Comparison of ENCODE assay signal across 16 cellular contexts in the genomic region with DNA sequence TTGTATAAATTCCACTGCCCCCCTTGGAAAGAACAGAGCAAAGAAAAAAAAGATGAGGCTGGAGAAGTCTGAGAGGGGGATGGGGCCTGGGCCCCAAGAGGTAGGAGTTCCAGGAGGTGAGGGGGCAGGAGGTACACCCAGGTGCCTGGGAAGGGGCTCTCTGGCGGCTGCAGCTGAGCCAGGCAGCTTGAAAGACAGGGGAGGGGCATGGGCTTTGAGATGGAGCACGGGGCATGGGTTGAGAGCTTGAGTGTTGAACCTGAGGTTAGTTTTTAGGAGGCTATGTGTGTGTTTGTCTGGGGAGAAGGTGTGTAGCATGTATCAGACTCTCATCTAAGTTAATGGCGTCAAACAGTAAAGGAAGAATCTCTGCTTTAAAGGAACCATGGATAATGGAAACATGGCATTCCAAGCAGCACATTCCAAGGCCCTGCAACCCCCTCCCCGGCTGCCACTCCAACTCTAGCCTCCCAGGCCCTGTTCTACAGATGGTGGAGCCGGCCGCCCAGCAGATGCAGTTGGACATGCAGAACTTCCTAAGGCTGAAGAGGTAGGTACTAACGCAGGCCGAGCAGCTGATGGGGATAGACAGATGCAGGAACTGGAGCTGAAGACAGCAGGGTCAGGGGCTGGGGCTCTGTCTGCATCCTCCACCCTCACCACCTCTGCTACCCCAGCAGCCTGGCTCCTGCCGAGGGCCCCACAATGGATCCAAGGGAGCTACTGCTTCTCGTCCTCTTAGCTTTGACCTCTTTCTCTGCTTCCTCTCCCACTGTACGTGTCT. TPM values are rescaled to one million over a fixed set of nuclear protein-coding genes. Genes with fewer than 3 reads are reported as not detected.
DNase-seq lines count a peak whose midpoint lies in the region; ATAC-seq, FAIRE-seq and TF ChIP-seq lines count a peak whose summit lies in the region.
"Had no signal": no experiment of that assay in that cellular context is flagged by ENCODE, and none has a peak within 500 bp of the region (broad histone marks: within the 10 kb centered on the region; RNA-seq: fewer than 3 reads in every experiment).

No MANE protein-coding gene starts in this region.

- H3K79me1 ChIP-seq in H1 (ENCODE audit: low read depth, low read length): no peaks in the 10 kb centered on the region

- no peak for TF ChIP-seq EP300 in H1 (IDR thresholded peaks at IDR 0.05; ENCODE audit: borderline replicate concordance in 1 of 2, low read depth in 2 of 2, low read length in 2 of 2)
- TF ChIP-seq EP300 in neural cell (conservative IDR thresholded peaks at IDR 0.05; ENCODE audit: poor library complexity, severe bottlenecking): no peak

- TF ChIP-seq POLR2A in H1 (IDR thresholded peaks at IDR 0.05; ENCODE audit: control extremely low read depth in 1 of 2, low read depth in 2 of 2, low read length in 2 of 2): no peak

- peak overlapping the region; percentile 77; the same call in 1 of the 2 replicates for H2AFZ ChIP-seq in H1 (ENCODE audit: low read length)
- no peak overlapping the region for H2AFZ ChIP-seq in neural cell (ENCODE audit: low read depth, low read length)

- H3K79me2 ChIP-seq in H1 (ENCODE audit: control insufficient read depth in 1 of 2, insufficient read depth in 2 of 2, low read length in 2 of 2): no peaks in the 10 kb centered on the region
- H3K79me2 ChIP-seq in neural cell (replicated peaks; ENCODE audit: insufficient read depth, low read length): no peaks in the 10 kb centered on the region

- H4K8ac ChIP-seq in H1 (ENCODE audit: extremely low read depth, insufficient read depth, low read length): no peak overlapping the region; the same call in none of the 2 replicates

- no peak overlapping the region for H3K27ac Mint-ChIP-seq in stimulated activated memory B cell treated with anti-CD40 and anti-IgM and Interleukin-4, amounts not matched to agents 10 μg/mL and 1 μg/mL and 100 μg/mL, for 72 hours

- no peak overlapping the region; the same call in 1 of the 2 replicates for H2AK5ac ChIP-seq in H1 (ENCODE audit: low read depth, low read length)

- POLR2A ChIA-PET in H1 (lab: Charles Lee; ENCODE audit: partially characterized antibody): interaction anchor here (0.8 to 1.7 kb wide), 5 partner anchors 39 to 309 kb away, joined by 3 read pairs; partner anchors contain the start of gene TOMM6

- H3K27me3 ChIP-seq in H1 (replicated peaks in 1 of 4; ENCODE audit: control insufficient read depth in 3 of 4, extremely low read depth in 1 of 4, insufficient read depth in 3 of 4, low read length in 3 of 4) (peaks cover 0 to 12% (median 8%) of the 10 kb centered on the region in 4 experiments; a peak in 6 of 7 replicates), neural cell (ENCODE audit: insufficient read depth, low read depth, low read length) (no peaks in the 10 kb centered on the region)
- H3K27me3 ChIP-seq: BLaER1 treated with 17β-estradiol and CSF1 and Interleukin-3, amounts not matched to agents 10 nM and 100 nM had no signal

- no peak overlapping the region for H3K27ac ChIP-seq in H1 (ENCODE audit: low read depth, low read length)
- no peak overlapping the region for H3K27ac ChIP-seq in neural cell (ENCODE audit: low read length)
- no peak overlapping the region for H3K27ac ChIP-seq in coronary artery
- H3K27ac ChIP-seq: 22Rv1; BLaER1 treated with 17β-estradiol and CSF1 and Interleukin-3, amounts not matched to agents 10 nM and 100 nM; RWPE1 had no signal

- no peak for TF ChIP-seq RAD21 in H1 (IDR thresholded peaks at IDR 0.05 in 1 of 2, conservative IDR thresholded peaks at IDR 0.05 in 1 of 2; ENCODE audit: low read depth in 2 of 2, low read length in 2 of 2)
- TF ChIP-seq RAD21 in neural cell (conservative IDR thresholded peaks at IDR 0.05): no peak

- H3K36me3 ChIP-seq in H1 (ENCODE audit: control insufficient read depth in 2 of 4, insufficient read depth in 4 of 4, low read length in 3 of 4): no peaks in the 10 kb centered on the region
- H3K36me3 ChIP-seq in neural cell (ENCODE audit: insufficient read depth, low read length): no peaks in the 10 kb centered on the region

- peak overlapping the region; percentile 81; the same call in 1 of the 2 replicates for H2BK5ac ChIP-seq in H1 (ENCODE audit: low read depth, low read length)

- WGBS in H1 (ENCODE audit: extremely low coverage in 1 of 2, insufficient coverage in 1 of 2, insufficient read length in 1 of 2, insufficient replicate concordance in 2 of 2, low coverage in 1 of 2, low lambda C conversion rate in 2 of 2, missing lambda C conversion rate in 1 of 2), 2 experiments: 64% methylated on average over 11 of the region's 11 CpGs; no CpG with 5 or more reads in 1 of the 2 experiments

- no peak overlapping the region; a peak in 1 of 4 replicates for H3K4me2 ChIP-seq in H1 (ENCODE audit: insufficient read depth in 1 of 2, low read depth in 2 of 2, low read length in 2 of 2)
- no peak overlapping the region for H3K4me2 ChIP-seq in neural cell (ENCODE audit: low read length)
- H3K4me2 ChIP-seq: BLaER1 treated with 17β-estradiol and CSF1 and Interleukin-3, amounts not matched to agents 10 nM and 100 nM had no signal

- peaks cover 28% of the 10 kb centered on the region for H3K4me1 Mint-ChIP-seq in stimulated activated memory B cell treated with anti-CD40 and anti-IgM and Interleukin-4, amounts not matched to agents 10 μg/mL and 1 μg/mL and 100 μg/mL, for 72 hours

- H3K9me2 ChIP-seq in neural cell (ENCODE audit: insufficient read depth, low read length): no peaks in the 10 kb centered on the region

- H3K23ac ChIP-seq in H1 (ENCODE audit: insufficient read length): no peak overlapping the region

- TF ChIP-seq CTCF in H1 (IDR thresholded peaks at IDR 0.05; ENCODE audit: control extremely low read depth in 1 of 3, insufficient read depth in 1 of 3, low read depth in 1 of 3, low read length in 3 of 3): no peak
- no peak for TF ChIP-seq CTCF in neural cell (IDR thresholded peaks at IDR 0.05; ENCODE audit: poor library complexity, severe bottlenecking)
- TF ChIP-seq CTCF in coronary artery (IDR thresholded peaks at IDR 0.05): no peak

- peaks cover 6% of the 10 kb centered on the region; the same call in 1 of the 2 replicates for H3K23me2 ChIP-seq in H1 (ENCODE audit: low read depth, low read length)

- H3K18ac ChIP-seq in H1 (ENCODE audit: extremely low read depth, low read length): peak overlapping the region; percentile 55

- no peaks in the 10 kb centered on the region for H3K36me3 Mint-ChIP-seq in stimulated activated memory B cell treated with anti-CD40 and anti-IgM and Interleukin-4, amounts not matched to agents 10 μg/mL and 1 μg/mL and 100 μg/mL, for 72 hours

- peak overlapping the region; percentile 84; the same call in 1 of the 2 replicates for H2BK12ac ChIP-seq in H1 (ENCODE audit: low read depth, low read length)

- no peak overlapping the region for H2BK120ac ChIP-seq in H1 (replicated peaks; ENCODE audit: low read depth, low read length)

- H4K20me1 ChIP-seq in H1 (replicated peaks in 1 of 2; ENCODE audit: control insufficient read depth in 1 of 2, insufficient read depth in 2 of 2, low read length in 2 of 2) (no peaks in the 10 kb centered on the region), neural cell (ENCODE audit: insufficient read depth) (no peaks in the 10 kb centered on the region)

- peaks cover 0 to 30% (median 15%) of the 10 kb centered on the region in 4 experiments; a peak in 6 of 7 replicates for H3K4me1 ChIP-seq in H1 (replicated peaks in 1 of 4; ENCODE audit: control insufficient read depth in 3 of 4, insufficient read depth in 4 of 4, low read length in 3 of 4)

- peak; percentile 24 for FAIRE-seq in H1 (lab: Jason Lieb, UNC)

- H3K4me3 Mint-ChIP-seq in stimulated activated memory B cell treated with anti-CD40 and anti-IgM and Interleukin-4, amounts not matched to agents 10 μg/mL and 1 μg/mL and 100 μg/mL, for 72 hours: peak overlapping the region; percentile 22

- H3F3A ChIP-seq in neural cell (ENCODE audit: insufficient read depth, low read length, poor library complexity, severe bottlenecking): peaks cover 10% of the 10 kb centered on the region

- no peak overlapping the region for H4K91ac ChIP-seq in H1 (replicated peaks; ENCODE audit: insufficient read length, low read length)

- H4K5ac ChIP-seq in H1 (ENCODE audit: insufficient read length, low read depth, low read length): no peak overlapping the region

- H3K9ac ChIP-seq in H1 (replicated peaks in 1 of 4; ENCODE audit: extremely low read depth in 1 of 4, low read depth in 3 of 4, low read length in 3 of 4): no peak overlapping the region
- peak overlapping the region; percentile 24 for H3K9ac ChIP-seq in neural cell (ENCODE audit: low read length)
- H3K9ac ChIP-seq: BLaER1 treated with 17β-estradiol and CSF1 and Interleukin-3, amounts not matched to agents 10 nM and 100 nM had no signal

- H2BK15ac ChIP-seq in H1 (ENCODE audit: low read length): 0 out of 2 replicates have a peak overlapping the region, but pooled peaks have one; percentile 50

- no peak overlapping the region for H3K4ac ChIP-seq in H1 (replicated peaks; ENCODE audit: insufficient read length, low read depth, low read length)

- no peak overlapping the region for H3K4me3 ChIP-seq in H1 (ENCODE audit: extremely low read depth in 1 of 4, insufficient read depth in 2 of 4, low read depth in 3 of 4, low read length in 4 of 4)
- no peak overlapping the region for H3K4me3 ChIP-seq in neural cell (ENCODE audit: low read length)
- no peak overlapping the region for H3K4me3 ChIP-seq in coronary artery
- H3K4me3 ChIP-seq: BLaER1 treated with 17β-estradiol and CSF1 and Interleukin-3, amounts not matched to agents 10 nM and 100 nM had no signal

- no peak overlapping the region for H3K56ac ChIP-seq in H1 (replicated peaks; ENCODE audit: insufficient read length, low read depth, low read length)

- H3K27me3 Mint-ChIP-seq in stimulated activated memory B cell treated with anti-CD40 and anti-IgM and Interleukin-4, amounts not matched to agents 10 μg/mL and 1 μg/mL and 100 μg/mL, for 72 hours: no peaks in the 10 kb centered on the region

- peak; percentile 57 for DNase-seq in activated effector memory CD4-positive, alpha-beta T cell treated with anti-CD3 and anti-CD28 coated beads, Interleukin-2, amount 50 U/mL, for 16 hours
- no peak for DNase-seq in activated effector memory CD4-positive, alpha-beta T cell treated with Interleukin-2 at 50 U/mL for 16 hours
- DNase-seq in H1 (ENCODE audit: low read depth in 1 of 2, low spot score in 2 of 2) (no peak), cerebellum (ENCODE audit: low spot score) (no peak), coronary artery (ENCODE audit: low spot score) (no peak), occipital lobe (lab: John Stamatoyannopoulos, UW) (no peak)
- DNase-seq: EL; NCI-H146; NCI-H345; NCI-H526 treated with DMSO at 0.1 percent for 48 hours; NK-92 treated with Interleukin-12 subunit alpha and Interleukin-12 subunit beta, amount 100 ng/mL, for 24 hours had no signal

- no peak overlapping the region for H3K14ac ChIP-seq in H1 (ENCODE audit: insufficient read length)

- ATAC-seq in stimulated activated memory B cell treated with anti-CD40 and anti-IgM and Interleukin-4, amounts not matched to agents 10 μg/mL and 1 μg/mL and 100 μg/mL, for 72 hours: no peak

- peak overlapping the region; percentile 95 for H2BK20ac ChIP-seq in H1 (ENCODE audit: low read length)

- CTCF ChIA-PET in H1 (lab: Charles Lee; ENCODE audit: partially characterized antibody): interaction anchor here (0.7 to 6.4 kb wide), 33 partner anchors 9 to 315 kb away, joined by 3 to 164 read pairs (median 4); partner anchors contain the start of gene MDFI

- no peaks in the 10 kb centered on the region for H3K9me3 ChIP-seq in H1 (ENCODE audit: insufficient read depth in 2 of 2, low read depth in 1 of 2, low read length in 1 of 2)
- no peaks in the 10 kb centered on the region for H3K9me3 ChIP-seq in neural cell (ENCODE audit: low read length)
- H3K9me3 ChIP-seq: BLaER1 treated with 17β-estradiol and CSF1 and Interleukin-3, amounts not matched to agents 10 nM and 100 nM had no signal

- no peaks in the 10 kb centered on the region for H3K9me3 Mint-ChIP-seq in stimulated activated memory B cell treated with anti-CD40 and anti-IgM and Interleukin-4, amounts not matched to agents 10 μg/mL and 1 μg/mL and 100 μg/mL, for 72 hours

RNA-seq across cellular contexts. Expression of gene MDFI, which starts 42.1 kb away (rescaled TPM):
- 38.5 and 41.0 TPM in 2 replicates for total RNA-seq in H1 (2021; fragmentation: NEBNext Ultra II Directional; extraction: Animal tissue kit (Norgen Biotek cat#: 25700))
- polyA plus RNA-seq in H1 (2011; rRNA removed) (65.6 and 78.9 TPM in 2 replicates), neural cell (42.5 and 42.8 TPM in 2 replicates)
- polyA plus RNA-seq in H1 (2011; cell fraction: cytosol; rRNA removed): 73.5 TPM
- 60.0 TPM for polyA plus RNA-seq in H1 (2011; cell fraction: nucleus; rRNA removed)
- 21.8 to 38.0 TPM (median 35.1 TPM) in 4 replicates for polyA plus RNA-seq in H1 (2012, experiment 1 of 2)
- polyA plus RNA-seq in H1 (2012, experiment 2 of 2): 41.2 TPM
- 36.9 TPM for polyA plus RNA-seq in H1 (2013, experiment 1 of 2)
- polyA plus RNA-seq in H1 (2013, experiment 2 of 2): 40.4 TPM
- 10.9 and 15.4 TPM in 2 replicates for polyA minus RNA-seq in H1 (2011; rRNA and poly(A)+ RNA removed)
- 22.2 TPM for polyA minus RNA-seq in H1 (2011; cell fraction: cytosol; rRNA and poly(A)+ RNA removed)
- 12.8 TPM for polyA minus RNA-seq in H1 (2011; cell fraction: nucleus; rRNA and poly(A)+ RNA removed)
- polyA minus RNA-seq in neural cell: 12.7 and 17.5 TPM in 2 replicates
- total RNA-seq in cerebellum (51.2 TPM), occipital lobe (11.7 TPM)

RNA-seq across cellular contexts. Expression of gene TFEB, which starts 55.0 kb away (rescaled TPM):
- total RNA-seq in H1 (2021; fragmentation: NEBNext Ultra II Directional; extraction: Animal tissue kit (Norgen Biotek cat#: 25700)): 2.3 and 2.4 TPM in 2 replicates
- polyA plus RNA-seq in H1 (2011; rRNA removed) (5.9 and 6.7 TPM in 2 replicates), neural cell (0.24 and 0.46 TPM in 2 replicates)
- polyA plus RNA-seq in H1 (2011; cell fraction: cytosol; rRNA removed): 4.6 TPM
- polyA plus RNA-seq in H1 (2011; cell fraction: nucleus; rRNA removed): 7.6 TPM
- polyA plus RNA-seq in H1 (2012, experiment 1 of 2): 2.1 to 6.8 TPM (median 4.1 TPM) in 4 replicates
- polyA plus RNA-seq in H1 (2012, experiment 2 of 2): 2.7 TPM
- 0.71 TPM for polyA plus RNA-seq in H1 (2013, experiment 1 of 2)
- polyA plus RNA-seq in H1 (2013, experiment 2 of 2): 0.61 TPM
- 1.9 and 4.6 TPM in 2 replicates for polyA minus RNA-seq in H1 (2011; rRNA and poly(A)+ RNA removed)
- 3.2 TPM for polyA minus RNA-seq in H1 (2011; cell fraction: cytosol; rRNA and poly(A)+ RNA removed)
- 2.8 TPM for polyA minus RNA-seq in H1 (2011; cell fraction: nucleus; rRNA and poly(A)+ RNA removed)
- 1.2 and 2.7 TPM in 2 replicates for polyA minus RNA-seq in neural cell
- total RNA-seq in cerebellum (1.9 TPM), occipital lobe (3.4 TPM)
